Comparison of ENCODE assay signal across 1 cellular context in genomic region chr17:35731932-35732805, GRCh38.
A peak's percentile ranks its signal among the peaks of the same experiment; 100 is the strongest.
TF ChIP-seq lines count a peak whose summit lies in the region.

No MANE protein-coding gene starts in this region.

TF ChIP-seq in HEK293, 187 proteins besides CTCF, POLR2A, EP300 and RAD21 (continued from another document and continues in another):
- TF ChIP-seq ZBTB49 (tag by site-specific recombination; IDR thresholded peaks at IDR 0.05; ENCODE audit: low read depth): no peak
- no peak for TF ChIP-seq ZNF544 (tag by site-specific recombination; IDR thresholded peaks at IDR 0.05)
- no peak for TF ChIP-seq ZNF521 (tag by site-specific recombination; IDR thresholded peaks at IDR 0.05)
- no peak for TF ChIP-seq BCL11B (tag by site-specific recombination; IDR thresholded peaks at IDR 0.05; ENCODE audit: low read depth)
- no peak for TF ChIP-seq SP2 (tag by site-specific recombination; IDR thresholded peaks at IDR 0.05)
- no peak for TF ChIP-seq ZNF654 (tag by site-specific recombination; IDR thresholded peaks at IDR 0.05; ENCODE audit: low read depth)
- no peak for TF ChIP-seq ZBTB21 (tag by site-specific recombination; IDR thresholded peaks at IDR 0.05)
- TF ChIP-seq ZNF518A (tag by site-specific recombination; conservative IDR thresholded peaks at IDR 0.05; ENCODE audit: low read depth): no peak
- no peak for TF ChIP-seq ZNF513 (tag by site-specific recombination; IDR thresholded peaks at IDR 0.05)
- no peak for TF ChIP-seq EGR2 (tag by site-specific recombination; IDR thresholded peaks at IDR 0.05; ENCODE audit: low read depth)
- TF ChIP-seq PRDM1 (tag by site-specific recombination; IDR thresholded peaks at IDR 0.05): no peak
- peak; percentile 52 for TF ChIP-seq PATZ1 (tag by site-specific recombination; IDR thresholded peaks at IDR 0.05)
- TF ChIP-seq ZNF155 (tag by site-specific recombination; IDR thresholded peaks at IDR 0.05): no peak
- TF ChIP-seq ZNF184 (tag by site-specific recombination; IDR thresholded peaks at IDR 0.05): no peak
- no peak for TF ChIP-seq ZNF610 (tag by site-specific recombination; IDR thresholded peaks at IDR 0.05; ENCODE audit: borderline replicate concordance)
- no peak for TF ChIP-seq ZBTB26 (tag by site-specific recombination; optimal IDR thresholded peaks at IDR 0.05)
- no peak for TF ChIP-seq ZNF132 (tag by site-specific recombination; IDR thresholded peaks at IDR 0.05; ENCODE audit: borderline replicate concordance)
- TF ChIP-seq ZNF670 (tag by site-specific recombination; IDR thresholded peaks at IDR 0.05; ENCODE audit: low read depth): no peak
- no peak for TF ChIP-seq ZNF302 (tag by site-specific recombination; IDR thresholded peaks at IDR 0.05; ENCODE audit: low read depth)
- TF ChIP-seq ZNF777 (tag by site-specific recombination; IDR thresholded peaks at IDR 0.05; ENCODE audit: borderline replicate concordance): no peak
- TF ChIP-seq ZNF416 (tag by site-specific recombination; IDR thresholded peaks at IDR 0.05): no peak
- peak; percentile 59 for TF ChIP-seq ZBTB17 (tag by site-specific recombination; IDR thresholded peaks at IDR 0.05)
- TF ChIP-seq ZNF148 (tag by site-specific recombination; IDR thresholded peaks at IDR 0.05; ENCODE audit: borderline replicate concordance): no peak
- no peak for TF ChIP-seq ZNF133 (tag by site-specific recombination; IDR thresholded peaks at IDR 0.05)
- TF ChIP-seq ZNF423 (tag by site-specific recombination; IDR thresholded peaks at IDR 0.05): no peak
- TF ChIP-seq HOXD13 (CRISPR knock-in tag; IDR thresholded peaks at IDR 0.05; ENCODE audit: borderline replicate concordance): no peak
- no peak for TF ChIP-seq ZNF585B (tag by site-specific recombination; IDR thresholded peaks at IDR 0.05)
- peak; percentile 15; the same call in 1 of the 2 replicates for TF ChIP-seq ZNF341 (tag by site-specific recombination; IDR thresholded peaks at IDR 0.05; ENCODE audit: low read depth)
- TF ChIP-seq GLIS2 (tag by site-specific recombination; IDR thresholded peaks at IDR 0.05): peak; percentile 29; the same call in 1 of the 2 replicates
- TF ChIP-seq ZNF366 (tag by site-specific recombination; conservative IDR thresholded peaks at IDR 0.05): no peak
- no peak for TF ChIP-seq MYNN (tag by site-specific recombination; IDR thresholded peaks at IDR 0.05; ENCODE audit: borderline replicate concordance)
- no peak for TF ChIP-seq ZNF791 (tag by site-specific recombination; IDR thresholded peaks at IDR 0.05)
- no peak for TF ChIP-seq KLF17 (tag by site-specific recombination; IDR thresholded peaks at IDR 0.05)
- no peak for TF ChIP-seq ZNF350 (tag by site-specific recombination; IDR thresholded peaks at IDR 0.05)
- TF ChIP-seq ZNF843 (tag by site-specific recombination; IDR thresholded peaks at IDR 0.05): no peak
- TF ChIP-seq ZNF501 (tag by site-specific recombination; IDR thresholded peaks at IDR 0.05): no peak
- TF ChIP-seq ZNF175 (tag by site-specific recombination; IDR thresholded peaks at IDR 0.05): no peak
- TF ChIP-seq ZNF26 (tag by site-specific recombination; IDR thresholded peaks at IDR 0.05): no peak
- TF ChIP-seq KLF7 (tag by site-specific recombination; IDR thresholded peaks at IDR 0.05; ENCODE audit: borderline replicate concordance): no peak
- no peak for TF ChIP-seq ZNF76 (tag by site-specific recombination; IDR thresholded peaks at IDR 0.05; ENCODE audit: borderline replicate concordance, low read depth)
- no peak for TF ChIP-seq ZNF114 (tag by site-specific recombination; IDR thresholded peaks at IDR 0.05)
- TF ChIP-seq REPIN1 (tag by site-specific recombination; IDR thresholded peaks at IDR 0.05; ENCODE audit: low read depth): no peak
- TF ChIP-seq KLF8 (tag by site-specific recombination; IDR thresholded peaks at IDR 0.05): no peak
- TF ChIP-seq ZNF37A (tag by site-specific recombination; IDR thresholded peaks at IDR 0.05): no peak
- peak; percentile 31; the same call in 1 of the 2 replicates for TF ChIP-seq ZNF600 (tag by site-specific recombination; IDR thresholded peaks at IDR 0.05)
- TF ChIP-seq ZFP37 (tag by site-specific recombination; IDR thresholded peaks at IDR 0.05): no peak
- peak; percentile 71 for TF ChIP-seq ZNF335 (tag by site-specific recombination; conservative IDR thresholded peaks at IDR 0.05)
- TF ChIP-seq ZSCAN23 (tag by site-specific recombination; IDR thresholded peaks at IDR 0.05): no peak
- no peak for TF ChIP-seq ZNF555 (tag by site-specific recombination; conservative IDR thresholded peaks at IDR 0.05)
- no peak for TF ChIP-seq YY1 (tag by site-specific recombination; IDR thresholded peaks at IDR 0.05)
- no peak for TF ChIP-seq ZSCAN30 (tag by site-specific recombination; IDR thresholded peaks at IDR 0.05)
